ENCODE assay signal across 2 cellular contexts in the genomic region with DNA sequence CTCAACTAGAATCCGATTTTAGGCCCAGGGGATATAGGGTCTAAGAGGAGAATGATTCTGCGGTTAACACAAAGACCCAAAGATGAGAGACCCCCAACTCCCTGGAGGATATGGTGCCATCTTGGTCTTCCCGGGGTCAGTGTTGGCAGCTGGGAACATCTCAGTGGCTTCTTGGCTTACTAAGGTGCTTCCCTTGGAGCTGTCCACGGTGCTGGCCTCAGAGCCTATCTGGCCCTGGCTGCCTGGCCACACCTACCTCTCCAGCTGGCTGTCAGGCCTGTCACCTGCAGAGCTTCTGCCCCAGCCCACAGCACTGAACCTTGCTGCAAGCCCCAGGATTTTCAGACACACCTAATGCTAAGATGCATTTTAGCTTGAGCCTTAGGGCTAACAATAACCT.
A peak's percentile ranks its signal among the peaks of the same experiment; 100 is the strongest.
TF ChIP-seq lines count a peak whose summit lies in the region.

No MANE protein-coding gene starts in this region.

TF ChIP-seq in Ishikawa, 13 proteins besides CTCF, POLR2A, EP300 and RAD21 (continued from another document):
- TF ChIP-seq YY1 (IDR thresholded peaks at IDR 0.05; ENCODE audit: low read depth), result peak; percentile 50; the same call in 1 of the 2 replicates
- no peak for TF ChIP-seq ZBTB7A (IDR thresholded peaks at IDR 0.05; ENCODE audit: low read depth)
- TF ChIP-seq, protein P1, sequence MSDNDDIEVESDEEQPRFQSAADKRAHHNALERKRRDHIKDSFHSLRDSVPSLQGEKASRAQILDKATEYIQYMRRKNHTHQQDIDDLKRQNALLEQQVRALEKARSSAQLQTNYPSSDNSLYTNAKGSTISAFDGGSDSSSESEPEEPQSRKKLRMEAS (IDR thresholded peaks at IDR 0.05), result peak; percentile 41; the same call in 1 of the 2 replicates
- no peak for TF ChIP-seq CREB1 (IDR thresholded peaks at IDR 0.05; ENCODE audit: low read depth)
- TF ChIP-seq CEBPB (IDR thresholded peaks at IDR 0.05), result no peak
- TF ChIP-seq FOXM1 (IDR thresholded peaks at IDR 0.05; ENCODE audit: borderline replicate concordance, low read depth), result no peak
- TF ChIP-seq NFIC (IDR thresholded peaks at IDR 0.05), result no peak
- TF ChIP-seq, protein P2, sequence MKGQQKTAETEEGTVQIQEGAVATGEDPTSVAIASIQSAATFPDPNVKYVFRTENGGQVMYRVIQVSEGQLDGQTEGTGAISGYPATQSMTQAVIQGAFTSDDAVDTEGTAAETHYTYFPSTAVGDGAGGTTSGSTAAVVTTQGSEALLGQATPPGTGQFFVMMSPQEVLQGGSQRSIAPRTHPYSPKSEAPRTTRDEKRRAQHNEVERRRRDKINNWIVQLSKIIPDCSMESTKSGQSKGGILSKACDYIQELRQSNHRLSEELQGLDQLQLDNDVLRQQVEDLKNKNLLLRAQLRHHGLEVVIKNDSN (IDR thresholded peaks at IDR 0.05), result no peak

TF ChIP-seq in GM12878, 131 proteins besides CTCF, POLR2A, EP300 and RAD21 (continued from another document):
- TF ChIP-seq, protein P3, sequence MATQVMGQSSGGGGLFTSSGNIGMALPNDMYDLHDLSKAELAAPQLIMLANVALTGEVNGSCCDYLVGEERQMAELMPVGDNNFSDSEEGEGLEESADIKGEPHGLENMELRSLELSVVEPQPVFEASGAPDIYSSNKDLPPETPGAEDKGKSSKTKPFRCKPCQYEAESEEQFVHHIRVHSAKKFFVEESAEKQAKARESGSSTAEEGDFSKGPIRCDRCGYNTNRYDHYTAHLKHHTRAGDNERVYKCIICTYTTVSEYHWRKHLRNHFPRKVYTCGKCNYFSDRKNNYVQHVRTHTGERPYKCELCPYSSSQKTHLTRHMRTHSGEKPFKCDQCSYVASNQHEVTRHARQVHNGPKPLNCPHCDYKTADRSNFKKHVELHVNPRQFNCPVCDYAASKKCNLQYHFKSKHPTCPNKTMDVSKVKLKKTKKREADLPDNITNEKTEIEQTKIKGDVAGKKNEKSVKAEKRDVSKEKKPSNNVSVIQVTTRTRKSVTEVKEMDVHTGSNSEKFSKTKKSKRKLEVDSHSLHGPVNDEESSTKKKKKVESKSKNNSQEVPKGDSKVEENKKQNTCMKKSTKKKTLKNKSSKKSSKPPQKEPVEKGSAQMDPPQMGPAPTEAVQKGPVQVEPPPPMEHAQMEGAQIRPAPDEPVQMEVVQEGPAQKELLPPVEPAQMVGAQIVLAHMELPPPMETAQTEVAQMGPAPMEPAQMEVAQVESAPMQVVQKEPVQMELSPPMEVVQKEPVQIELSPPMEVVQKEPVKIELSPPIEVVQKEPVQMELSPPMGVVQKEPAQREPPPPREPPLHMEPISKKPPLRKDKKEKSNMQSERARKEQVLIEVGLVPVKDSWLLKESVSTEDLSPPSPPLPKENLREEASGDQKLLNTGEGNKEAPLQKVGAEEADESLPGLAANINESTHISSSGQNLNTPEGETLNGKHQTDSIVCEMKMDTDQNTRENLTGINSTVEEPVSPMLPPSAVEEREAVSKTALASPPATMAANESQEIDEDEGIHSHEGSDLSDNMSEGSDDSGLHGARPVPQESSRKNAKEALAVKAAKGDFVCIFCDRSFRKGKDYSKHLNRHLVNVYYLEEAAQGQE (IDR thresholded peaks at IDR 0.05; ENCODE audit: low read depth, low read length), result peak; percentile 89
- TF ChIP-seq, protein P4, sequence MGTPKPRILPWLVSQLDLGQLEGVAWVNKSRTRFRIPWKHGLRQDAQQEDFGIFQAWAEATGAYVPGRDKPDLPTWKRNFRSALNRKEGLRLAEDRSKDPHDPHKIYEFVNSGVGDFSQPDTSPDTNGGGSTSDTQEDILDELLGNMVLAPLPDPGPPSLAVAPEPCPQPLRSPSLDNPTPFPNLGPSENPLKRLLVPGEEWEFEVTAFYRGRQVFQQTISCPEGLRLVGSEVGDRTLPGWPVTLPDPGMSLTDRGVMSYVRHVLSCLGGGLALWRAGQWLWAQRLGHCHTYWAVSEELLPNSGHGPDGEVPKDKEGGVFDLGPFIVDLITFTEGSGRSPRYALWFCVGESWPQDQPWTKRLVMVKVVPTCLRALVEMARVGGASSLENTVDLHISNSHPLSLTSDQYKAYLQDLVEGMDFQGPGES (IDR thresholded peaks at IDR 0.05), result no peak
- TF ChIP-seq RFX5 (IDR thresholded peaks at IDR 0.05; ENCODE audit: low read depth, low read length) (no peak), EGR1 (IDR thresholded peaks at IDR 0.05; ENCODE audit: borderline replicate concordance in 1 of 2, low read depth in 2 of 2, low read length in 2 of 2) (no peak)
